ENCODE assay signal across 22 cellular contexts in genomic region chr20:44054849-44055248, GRCh38.
"Had no signal": no experiment of that assay in that cellular context is flagged by ENCODE, and none has a peak within 500 bp of the region (broad histone marks: within the 10 kb centered on the region; RNA-seq: fewer than 3 reads in every experiment).

No MANE protein-coding gene starts in this region.

- H3K4me3 Mint-ChIP-seq: dendritic cell treated with granulocyte-macrophage colony-stimulating factor and Interleukin-4, amounts not matched to agents 40 ng/mL and 50 ng/mL, for 4 days; memory B cell; mesothelial cell of epicardium; naive B cell; nephron; neural progenitor cell had no signal

- H3K27me3 Mint-ChIP-seq: progenitor cell of endocrine pancreas; stimulated activated naive CD8-positive, alpha-beta T cell treated with anti-CD3 and anti-CD28 coated beads, Interleukin-15, amount 100 ng/mL, for 72 hours had no signal

- H3K27ac Mint-ChIP-seq: dendritic cell treated with granulocyte-macrophage colony-stimulating factor and Interleukin-4, amounts not matched to agents 40 ng/mL and 50 ng/mL, for 4 days; memory B cell; mesothelial cell of epicardium; nephron; neural progenitor cell; progenitor cell of endocrine pancreas had no signal

- H3K9me3 Mint-ChIP-seq: dendritic cell treated with granulocyte-macrophage colony-stimulating factor and Interleukin-4, amounts not matched to agents 40 ng/mL and 50 ng/mL, for 4 days; memory B cell had no signal

- H3K4me1 Mint-ChIP-seq: mesothelial cell of epicardium, naive B cell, nephron, neural progenitor cell had no signal

- FAIRE-seq: endothelial cell of umbilical vein, kidney had no signal

- ATAC-seq: foreskin keratinocyte; gastroesophageal sphincter; heart left ventricle; left lobe of liver; mucosa of descending colon; stimulated activated naive CD8-positive, alpha-beta T cell treated with anti-CD3 and anti-CD28 coated beads, Interleukin-15, amount 100 ng/mL, for 72 hours had no signal

- H3K36me3 Mint-ChIP-seq: memory B cell, mesothelial cell of epicardium, naive B cell, neural progenitor cell had no signal

- DNase-seq: colonic mucosa; effector memory CD4-positive, alpha-beta T cell; foreskin keratinocyte; heart left ventricle; kidney; mucosa of descending colon; naive B cell; stimulated activated CD4-positive, alpha-beta T cell treated with anti-CD3 and anti-CD28 coated beads, Interleukin-15, amount 100 ng/mL, for 24 hours; stimulated activated CD4-positive, alpha-beta T cell treated with anti-CD3 and anti-CD28 coated beads, Interleukin-2, amount 100 ng/mL, for 48 hours; stimulated activated naive CD4-positive, alpha-beta T cell; stimulated activated naive CD8-positive, alpha-beta T cell treated with anti-CD3 and anti-CD28 coated beads, Interleukin-15, amount 100 ng/mL, for 72 hours; thyroid gland; trophoblast cell had no signal
